9 cellular contexts compared by ENCODE assay signal in genomic region chr15:74053941-74054529, GRCh38. TPM values are rescaled to one million over a fixed set of nuclear protein-coding genes. Genes with fewer than 3 reads are reported as not detected.
A peak's percentile ranks its signal among the peaks of the same experiment; 100 is the strongest.
DNase-seq lines count a peak whose midpoint lies in the region; ATAC-seq, FAIRE-seq and TF ChIP-seq lines count a peak whose summit lies in the region.
"Had no signal": no experiment of that assay in that cellular context is flagged by ENCODE, and none has a peak within 500 bp of the region (broad histone marks: within the 10 kb centered on the region; RNA-seq: fewer than 3 reads in every experiment).

No MANE protein-coding gene starts in this region.

- H3K36me3 ChIP-seq in mammary epithelial cell (ENCODE audit: insufficient read depth, low read length) (no peaks in the 10 kb centered on the region), kidney (ENCODE audit: control insufficient read depth in 1 of 2, insufficient read depth in 2 of 2, low read length in 2 of 2) (no peaks in the 10 kb centered on the region)
- H3K36me3 ChIP-seq: BLaER1 treated with 17β-estradiol and CSF1 and Interleukin-3, amounts not matched to agents 10 nM and 100 nM had no signal

- H3K79me2 ChIP-seq in mammary epithelial cell (ENCODE audit: insufficient read depth, low read length) = no peaks in the 10 kb centered on the region

- H3K4me2 ChIP-seq in mammary epithelial cell (ENCODE audit: insufficient read depth, low read depth, low read length) = peak overlapping the region; percentile 56

- BruUV-seq in mammary epithelial cell (replicated peaks; lab: Mats Ljungman, UMichigan) = no TSS peak

- CTCF ChIA-PET in mammary epithelial cell (lab: Charles Lee; ENCODE audit: low non-redundant PET) = interaction anchor here (0.6 to 0.7 kb wide), 3 partner anchors 73 to 253 kb away, joined by 4 to 13 read pairs (median 11); no protein-coding TSS in a partner anchor

- in situ Hi-C loops in mammary epithelial cell (cut with MboI; ENCODE audit: low sequenced_read_pairs in 2 of 2) = loop anchor here in 1 of 2 donors (10.0 kb wide), 1 partner anchor 71 kb away; no protein-coding TSS in a partner anchor

- no peak overlapping the region for H3K4me3 ChIP-seq in WI38 (ENCODE audit: low read depth, low read length)
- H3K4me3 ChIP-seq in mammary epithelial cell (replicated peaks in 1 of 3; ENCODE audit: insufficient read depth in 1 of 3, low read depth in 2 of 3, low read length in 3 of 3) = no peak overlapping the region
- no peak overlapping the region for H3K4me3 ChIP-seq in kidney (ENCODE audit: low read length in 2 of 2)
- H3K4me3 ChIP-seq: BLaER1 treated with 17β-estradiol and CSF1 and Interleukin-3, amounts not matched to agents 10 nM and 100 nM had no signal

- dilution Hi-C loops in mammary epithelial cell (cut with HindIII; ENCODE audit: low sequenced_read_pairs) = no loop called here

- H3K4me1 ChIP-seq in mammary epithelial cell (ENCODE audit: insufficient read depth, low read length) (peaks cover 24% of the 10 kb centered on the region), kidney (ENCODE audit: control insufficient read depth in 1 of 2, insufficient read depth in 1 of 2, low read depth in 1 of 2, low read length in 2 of 2) (peaks cover 5 to 18% of the 10 kb centered on the region in 2 donors)

- H4K20me1 ChIP-seq in mammary epithelial cell (ENCODE audit: insufficient read depth, low read length) = no peaks in the 10 kb centered on the region
- H4K20me1 ChIP-seq: BLaER1 treated with 17β-estradiol and CSF1 and Interleukin-3, amounts not matched to agents 10 nM and 100 nM had no signal

- intact Hi-C loops in mammary epithelial cell (cut with micrococcal nuclease) (loop anchor here (1.0 to 2.0 kb wide), 4 partner anchors 73 to 268 kb away; no protein-coding TSS in a partner anchor), kidney (cut with DNase I) (no loop called here)

- H3K9me3 ChIP-seq in mammary epithelial cell (replicated peaks; ENCODE audit: insufficient read depth, low read length) = no peaks in the 10 kb centered on the region
- no peaks in the 10 kb centered on the region for H3K9me3 ChIP-seq in kidney (ENCODE audit: control insufficient read depth in 1 of 2, low read length in 2 of 2)

- no peaks in the 10 kb centered on the region for H3K27me3 ChIP-seq in mammary epithelial cell (ENCODE audit: insufficient read depth, low read length)
- H3K27me3 ChIP-seq: BLaER1 treated with 17β-estradiol and CSF1 and Interleukin-3, amounts not matched to agents 10 nM and 100 nM had no signal

- 4% methylated on average over 4 of the region's 17 CpGs for WGBS in mammary epithelial cell (ENCODE audit: low coverage, missing lambda C conversion rate)

- no peak for FAIRE-seq in kidney (lab: Jason Lieb, UNC)

- TF ChIP-seq CTCF in WI38 (IDR thresholded peaks at IDR 0.05; ENCODE audit: low read depth, low read length) (peak; percentile 52), mammary epithelial cell (conservative IDR thresholded peaks at IDR 0.05 in 1 of 2, IDR thresholded peaks at IDR 0.05 in 1 of 2; ENCODE audit: extremely low read depth in 1 of 2, insufficient read depth in 1 of 2, low read depth in 1 of 2, low read length in 2 of 2) (peak; percentile 36 to 77), kidney (IDR thresholded peaks at IDR 0.05; ENCODE audit: borderline replicate concordance, extremely low read depth, insufficient read depth) (peak; percentile 69)

- peak overlapping the region; percentile 73 for H2AFZ ChIP-seq in mammary epithelial cell (ENCODE audit: low read depth, low read length)

- DNase-seq in NCI-H187 (lab: John Stamatoyannopoulos, UW) (peak; percentile 47 to 57), NCI-H187 treated with DMSO at 0.1 percent for 48 hours (lab: John Stamatoyannopoulos, UW) (no peak), NCI-H2171 treated with DMSO at 0.1 percent for 48 hours (lab: John Stamatoyannopoulos, UW) (peak; percentile 69), mammary epithelial cell (peak; percentile 47), kidney (peak; percentile 91)
- peak; percentile 55 to 57 for DNase-seq in stimulated activated CD4-positive, alpha-beta T cell treated with anti-CD3 and anti-CD28 coated beads, Interleukin-1b, Interleukin-23, amount 100 ng/mL, for 4 hours (ENCODE audit: low read depth in 2 of 2)

- H3K9ac ChIP-seq in mammary epithelial cell (ENCODE audit: insufficient read depth, low read length) (no peak overlapping the region), kidney (ENCODE audit: low read length in 2 of 2) (no peak overlapping the region)
- H3K9ac ChIP-seq: BLaER1 treated with 17β-estradiol and CSF1 and Interleukin-3, amounts not matched to agents 10 nM and 100 nM had no signal

- ATAC-seq in GM19328 (IDR thresholded peaks at IDR 0.05; ENCODE audit: unreplicated experiment) = no peak

- H3K27ac ChIP-seq in mammary epithelial cell (ENCODE audit: insufficient read depth, low read depth, low read length) (no peak overlapping the region), kidney (ENCODE audit: low read depth in 2 of 2, low read length in 2 of 2) (no peak overlapping the region)

RNA-seq across cellular contexts. Expression of gene GOLGA6A, which starts 28.3 kb away (rescaled TPM):
- not detected for total RNA-seq in mammary epithelial cell
- not detected for polyA plus RNA-seq in mammary epithelial cell
- not detected for polyA minus RNA-seq in mammary epithelial cell
- 0.06 TPM for total RNA-seq in kidney
- not detected for polyA plus RNA-seq in kidney (ENCODE audit: insufficient read depth, low read depth, low replicate concordance)

RNA-seq across cellular contexts. Expression of gene PML, which starts 59.5 kb away (rescaled TPM):
- total RNA-seq in mammary epithelial cell (10 to 100 TPM; 38.7 to 55.5 TPM), kidney (82.9 TPM)
- polyA plus RNA-seq in mammary epithelial cell (16.8 TPM), kidney (ENCODE audit: insufficient read depth, low read depth, low replicate concordance) (19.6 TPM)
- 54.1 TPM for polyA minus RNA-seq in mammary epithelial cell
